ENCODE assay signal across 17 cellular contexts in genomic region chr2:120854766-120855530, GRCh38.
"Had no signal": no experiment of that assay in that cellular context is flagged by ENCODE, and none has a peak within 500 bp of the region (broad histone marks: within the 10 kb centered on the region; RNA-seq: fewer than 3 reads in every experiment).

No MANE protein-coding gene starts in this region.

- H3K27ac Mint-ChIP-seq: activated T-cell treated with anti-CD3 and anti-CD28 coated beads, Interleukin-2, amount 50 U/mL, for 72 hours; stimulated activated naive B cell treated with anti-CD40 and anti-IgM and Interleukin-4, amounts not matched to agents 10 μg/mL and 1 μg/mL and 100 μg/mL, for 72 hours; T-helper 1 cell treated with Interleukin-12 subunit alpha and Interleukin-12 subunit beta and Interleukin-4 antibody, amounts not matched to agents 30 μg/mL and 1 μg/mL, for 36 hours had no signal

- H3K4me1 Mint-ChIP-seq: stimulated activated naive B cell treated with anti-CD40 and anti-IgM and Interleukin-4, amounts not matched to agents 10 μg/mL and 1 μg/mL and 100 μg/mL, for 72 hours had no signal

- H3K4me3 ChIP-seq: adrenal gland, esophagus squamous epithelium, lung, pancreas, right lobe of liver, thoracic aorta had no signal

- H3K36me3 Mint-ChIP-seq: activated naive CD4-positive, alpha-beta T cell treated with anti-CD3 and anti-CD28 coated beads, Interleukin-2, amount 50 U/mL, for 72 hours; stimulated activated naive B cell treated with anti-CD40 and anti-IgM and Interleukin-4, amounts not matched to agents 10 μg/mL and 1 μg/mL and 100 μg/mL, for 72 hours had no signal

- ATAC-seq: activated naive CD4-positive, alpha-beta T cell treated with anti-CD3 and anti-CD28 coated beads, Interleukin-2, amount 50 U/mL, for 72 hours; activated T-cell treated with anti-CD3 and anti-CD28 coated beads, Interleukin-2, amount 50 U/mL, for 72 hours; left cardiac atrium; pancreas; right lobe of liver; stimulated activated naive B cell treated with anti-CD40 and anti-IgM and Interleukin-4, amounts not matched to agents 10 μg/mL and 1 μg/mL and 100 μg/mL, for 72 hours had no signal

- H3K27me3 Mint-ChIP-seq: stimulated activated naive B cell treated with anti-CD40 and anti-IgM and Interleukin-4, amounts not matched to agents 10 μg/mL and 1 μg/mL and 100 μg/mL, for 72 hours had no signal

- H3K27ac ChIP-seq: adrenal gland, esophagus squamous epithelium, pancreas, right lobe of liver, thoracic aorta had no signal

- H3K9me3 ChIP-seq: adrenal gland, esophagus squamous epithelium, pancreas, right lobe of liver, thoracic aorta had no signal

- H3K4me1 ChIP-seq: adrenal gland, pancreas, right lobe of liver had no signal

- H3K9me3 Mint-ChIP-seq: activated T-cell treated with anti-CD3 and anti-CD28 coated beads, Interleukin-2, amount 50 U/mL, for 72 hours had no signal

- H3K27me3 ChIP-seq: adrenal gland, pancreas, right lobe of liver had no signal

- DNase-seq: activated CD4-positive, alpha-beta T cell treated with anti-CD3 and anti-CD28 coated beads, Interleukin-2, amount 50 U/mL, for 1 hour; activated CD4-positive, CD25-positive, alpha-beta regulatory T cell treated with anti-CD3 and anti-CD28 coated beads, Interleukin-2, amount 50 U/mL, for 72 hours; activated CD8-positive, alpha-beta memory T cell treated with anti-CD3 and anti-CD28 coated beads, Interleukin-2, amount 50 U/mL, for 48 hours; activated gamma-delta T cell treated with Interleukin-2 at 50 U/mL for 16 hours; activated T-cell treated with anti-CD3 and anti-CD28 coated beads, Interleukin-2, amount 50 U/mL, for 72 hours; dermis blood vessel endothelial cell; effector memory CD4-positive, alpha-beta T cell; esophagus squamous epithelium; left cardiac atrium; pancreas; right lobe of liver; stimulated activated naive B cell treated with anti-CD40 and anti-IgM and Interleukin-4, amounts not matched to agents 10 μg/mL and 1 μg/mL and 100 μg/mL, for 72 hours had no signal

- FAIRE-seq: pancreas had no signal

- H3K36me3 ChIP-seq: adrenal gland, esophagus squamous epithelium, pancreas, right lobe of liver, thoracic aorta had no signal

- H3K4me3 Mint-ChIP-seq: activated T-cell treated with anti-CD3 and anti-CD28 coated beads, Interleukin-2, amount 50 U/mL, for 72 hours; stimulated activated naive B cell treated with anti-CD40 and anti-IgM and Interleukin-4, amounts not matched to agents 10 μg/mL and 1 μg/mL and 100 μg/mL, for 72 hours; T-helper 1 cell treated with Interleukin-12 subunit alpha and Interleukin-12 subunit beta and Interleukin-4 antibody, amounts not matched to agents 30 μg/mL and 1 μg/mL, for 36 hours had no signal
